31 cellular contexts compared by ENCODE assay signal in the genomic region with DNA sequence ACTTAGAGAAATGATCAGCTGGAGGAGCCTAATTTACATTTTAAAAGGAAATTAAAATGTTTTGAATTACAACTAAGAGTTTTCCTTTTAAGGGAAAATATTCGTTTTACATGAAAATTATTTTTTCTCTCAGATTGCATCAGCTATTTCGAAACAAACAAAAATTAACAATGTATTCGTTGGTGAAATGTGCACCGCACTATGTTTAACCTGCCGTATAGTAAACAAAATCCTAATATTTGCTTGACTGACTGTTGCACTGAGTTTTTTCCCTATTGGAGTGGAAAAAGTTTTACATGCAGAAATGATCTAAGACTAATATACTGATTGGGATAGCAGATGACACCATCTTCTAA. TPM values are rescaled to one million over a fixed set of nuclear protein-coding genes. Genes with fewer than 3 reads are reported as not detected.
"Had no signal": no experiment of that assay in that cellular context is flagged by ENCODE, and none has a peak within 500 bp of the region (broad histone marks: within the 10 kb centered on the region; RNA-seq: fewer than 3 reads in every experiment).

No MANE protein-coding gene starts in this region.

- DNase-seq: naive thymus-derived CD8-positive, alpha-beta T cell; nephron progenitor cell; nucleus accumbens; pancreas; psoas muscle; right cardiac atrium; spleen; stimulated activated CD4-positive, alpha-beta T cell treated with anti-CD3 and anti-CD28 coated beads, Interleukin-12 subunit alpha, Interleukin-12 subunit beta, amount 100 ng/mL, for 4 hours; stimulated activated CD4-positive, alpha-beta T cell treated with anti-CD3 and anti-CD28 coated beads, Interleukin-1b, Interleukin-23, amount 100 ng/mL, for 48 hours; stimulated activated CD4-positive, alpha-beta T cell treated with anti-CD3 and anti-CD28 coated beads, Interleukin-4, amount 100 ng/mL, for 1 hour; stimulated activated CD4-positive, alpha-beta T cell treated with anti-CD3 and anti-CD28 coated beads, Interleukin-4, amount 100 ng/mL, for 4 hours; stimulated activated CD8-positive, alpha-beta memory T cell treated with anti-CD3 and anti-CD28 coated beads, Interleukin-4, amount 100 ng/mL, for 48 hours; stimulated activated naive CD4-positive, alpha-beta T cell; stimulated activated naive CD8-positive, alpha-beta T cell treated with anti-CD3 and anti-CD28 coated beads, Interleukin-15, amount 100 ng/mL, for 72 hours; stimulated activated naive CD8-positive, alpha-beta T cell treated with anti-CD3 and anti-CD28 coated beads, Interleukin-15, Interleukin-2, amounts not matched to agents 100 U/mL and 50 U/mL, for 24 hours; substantia nigra; testis; tibial artery; transverse colon; upper lobe of right lung; uterus had no signal

- H3K27ac ChIP-seq: neutrophil, pancreas, psoas muscle, skin epidermis, spleen, suprapubic skin, testis, tibial artery, transverse colon, upper lobe of right lung, uterus had no signal

- ATAC-seq: naive thymus-derived CD8-positive, alpha-beta T cell; natural killer cell treated with Interleukin-12 subunit alpha and Interleukin-12 subunit beta and Interleukin-15 and Interleukin-18, amount 100 ng/mL, for 72 hours; pancreas; psoas muscle; right cardiac atrium; sciatic nerve; stimulated activated memory B cell treated with anti-CD40 and anti-IgM and Interleukin-4, amounts not matched to agents 10 μg/mL and 1 μg/mL and 100 μg/mL, for 72 hours; stimulated activated naive CD8-positive, alpha-beta T cell treated with anti-CD3 and anti-CD28 coated beads, Interleukin-15, amount 100 ng/mL, for 72 hours; stimulated activated naive CD8-positive, alpha-beta T cell treated with anti-CD3 and anti-CD28 coated beads, Interleukin-15, Interleukin-2, amounts not matched to agents 100 U/mL and 50 U/mL, for 24 hours; upper lobe of right lung had no signal

- H3K9me3 ChIP-seq: neutrophil, pancreas, psoas muscle, spleen, suprapubic skin, testis, tibial artery, transverse colon, upper lobe of right lung, uterus had no signal

- H3K4me1 ChIP-seq: psoas muscle, uterus had no signal

- H3K9me3 Mint-ChIP-seq: natural killer cell treated with Interleukin-12 subunit alpha and Interleukin-12 subunit beta and Interleukin-15 and Interleukin-18, amount 100 ng/mL, for 72 hours; nephron progenitor cell; neural crest cell; stimulated activated memory B cell treated with anti-CD40 and anti-IgM and Interleukin-4, amounts not matched to agents 10 μg/mL and 1 μg/mL and 100 μg/mL, for 72 hours; stimulated activated naive CD8-positive, alpha-beta T cell treated with anti-CD3 and anti-CD28 coated beads, Interleukin-15, amount 100 ng/mL, for 72 hours; type B pancreatic cell had no signal

- H3K27ac Mint-ChIP-seq: naive thymus-derived CD8-positive, alpha-beta T cell; natural killer cell treated with Interleukin-12 subunit alpha and Interleukin-12 subunit beta and Interleukin-15 and Interleukin-18, amount 100 ng/mL, for 72 hours; nephron progenitor cell; progenitor cell of endocrine pancreas; stimulated activated memory B cell treated with anti-CD40 and anti-IgM and Interleukin-4, amounts not matched to agents 10 μg/mL and 1 μg/mL and 100 μg/mL, for 72 hours; stimulated activated naive CD8-positive, alpha-beta T cell treated with anti-CD3 and anti-CD28 coated beads, Interleukin-15, amount 100 ng/mL, for 72 hours; type B pancreatic cell had no signal

- H3K36me3 ChIP-seq: neutrophil, pancreas, spleen, suprapubic skin, tibial artery, transverse colon, upper lobe of right lung, uterus had no signal

- H3K4me3 Mint-ChIP-seq: naive thymus-derived CD8-positive, alpha-beta T cell; natural killer cell treated with Interleukin-12 subunit alpha and Interleukin-12 subunit beta and Interleukin-15 and Interleukin-18, amount 100 ng/mL, for 72 hours; nephron progenitor cell; stimulated activated memory B cell treated with anti-CD40 and anti-IgM and Interleukin-4, amounts not matched to agents 10 μg/mL and 1 μg/mL and 100 μg/mL, for 72 hours; stimulated activated naive CD8-positive, alpha-beta T cell treated with anti-CD3 and anti-CD28 coated beads, Interleukin-15, amount 100 ng/mL, for 72 hours; type B pancreatic cell had no signal

- H3K4me3 ChIP-seq: pancreas, psoas muscle, skin epidermis, smooth muscle cell, spleen, suprapubic skin, testis, tibial artery, transverse colon, upper lobe of right lung, uterus had no signal

- H3K4me2 ChIP-seq: smooth muscle cell had no signal

- H3K36me3 Mint-ChIP-seq: natural killer cell treated with Interleukin-12 subunit alpha and Interleukin-12 subunit beta and Interleukin-15 and Interleukin-18, amount 100 ng/mL, for 72 hours; stimulated activated memory B cell treated with anti-CD40 and anti-IgM and Interleukin-4, amounts not matched to agents 10 μg/mL and 1 μg/mL and 100 μg/mL, for 72 hours; type B pancreatic cell had no signal

- H3K27me3 ChIP-seq: testis, uterus had no signal

- H3K4me1 Mint-ChIP-seq: stimulated activated memory B cell treated with anti-CD40 and anti-IgM and Interleukin-4, amounts not matched to agents 10 μg/mL and 1 μg/mL and 100 μg/mL, for 72 hours had no signal

RNA-seq across cellular contexts. Expression of gene PDE10A, which starts 5.7 kb away (rescaled TPM):
- total RNA-seq: naive thymus-derived CD8-positive, alpha-beta T cell; natural killer cell treated with Interleukin-12 subunit alpha and Interleukin-12 subunit beta and Interleukin-15 and Interleukin-18, amount 100 ng/mL, for 72 hours had no signal
- polyA plus RNA-seq: naive thymus-derived CD8-positive, alpha-beta T cell had no signal
